ENCODE assay signal across 9 cellular contexts in genomic region chr1:46202975-46203737, GRCh38. TPM values are rescaled to one million over a fixed set of nuclear protein-coding genes. Genes with fewer than 3 reads are reported as not detected.
DNase-seq lines count a peak whose midpoint lies in the region; ATAC-seq, FAIRE-seq and TF ChIP-seq lines count a peak whose summit lies in the region.
"Had no signal": no experiment of that assay in that cellular context is flagged by ENCODE, and none has a peak within 500 bp of the region (broad histone marks: within the 10 kb centered on the region; RNA-seq: fewer than 3 reads in every experiment).

Gene LURAP1 (plus strand): TSS chr1:46203334. CDS start chr1:46203427, 93 bp downstream.

- DNase-seq in DMS 273 (lab: John Stamatoyannopoulos, UW; ENCODE audit: unreplicated experiment) (peak; percentile 78), DMS 273 treated with DMSO at 0.1 percent for 48 hours (lab: John Stamatoyannopoulos, UW) (no peak), SHP77 (lab: John Stamatoyannopoulos, UW) (peak; percentile 26 to 55), GM12878 (ENCODE audit: low read depth, low spot score) (no peak), hippocampal formation (lab: John Stamatoyannopoulos, UW) (peak; percentile 73 to 78), progenitor cell of endocrine pancreas (ENCODE audit: low spot score, unreplicated experiment) (no peak), NOMO-1 treated with dmso at 0.1 percent for 144 hours (lab: John Stamatoyannopoulos, UW; ENCODE audit: unreplicated experiment) (no peak)

- TF ChIP-seq RAD21 in GM12878 (IDR thresholded peaks at IDR 0.05; ENCODE audit: insufficient read depth, low read depth, low read length) = no peak

- H3K4me3 ChIP-seq in GM12878 = peak within 1 kb of the TSS; percentile 68

- peak within 1 kb of the TSS; percentile 52 for H3K9ac ChIP-seq in GM12878 (ENCODE audit: control insufficient read depth, insufficient read depth, low read length)

- in situ Hi-C loops in GM12878 (cut with MboI) = no loop called here

- POLR2A ChIA-PET in GM12878 (lab: Charles Lee) = interaction anchor here (0.6 to 0.7 kb wide), 5 partner anchors 28 to 1132 kb away, joined by 3 to 8 read pairs (median 5); partner anchors contain the start of gene TSPAN1

- TF ChIP-seq EP300 in GM12878 (IDR thresholded peaks at IDR 0.05; ENCODE audit: borderline replicate concordance in 1 of 2, control insufficient read depth in 1 of 2, low read depth in 2 of 2, low read length in 2 of 2) = no peak

- CTCF ChIA-PET in GM12878 (lab: Yijun Ruan, JAX) = interaction anchor here (0.7 to 2.2 kb wide), 3 partner anchors 21 to 115 kb away, joined by 3 to 9 read pairs (median 4); no protein-coding TSS in a partner anchor

- RAD21 ChIA-PET in GM12878 (lab: Charles Lee; ENCODE audit: unreplicated experiment) = interaction anchor here (0.7 to 1.8 kb wide), 3 partner anchors 20 to 24 kb away, joined by 3 to 5 read pairs (median 4); no protein-coding TSS in a partner anchor

- SMC1A ChIA-PET in GM12878 (lab: Charles Lee; ENCODE audit: uncharacterized antibody, unreplicated experiment) = interaction anchor here (1.0 kb wide), 1 partner anchor 21 kb away, joined by 4 read pairs; no protein-coding TSS in a partner anchor

- H3K9me3 Mint-ChIP-seq in progenitor cell of endocrine pancreas (ENCODE audit: low read depth) = no peaks in the 10 kb centered on the region

- H2AFZ ChIP-seq in GM12878 (ENCODE audit: control insufficient read depth, low read depth, low read length) = peak within 1 kb of the TSS; percentile 85

- intact Hi-C loops in GM12878 (cut with micrococcal nuclease; ENCODE audit: unreplicated experiment) = no loop called here

- H3K36me3 ChIP-seq in GM12878 (ENCODE audit: control insufficient read depth in 2 of 2, insufficient read depth in 2 of 2, low read length in 1 of 2) = no peaks in the 10 kb centered on the region

- H3K27ac ChIP-seq in GM12878 (ENCODE audit: control insufficient read depth, insufficient read depth) = no peak within 1 kb of the TSS
- H3K27ac ChIP-seq: 22Rv1 had no signal

- no peaks in the 10 kb centered on the region for H3K27me3 ChIP-seq in GM12878 (replicated peaks in 1 of 2; ENCODE audit: control insufficient read depth in 2 of 2, insufficient read depth in 2 of 2, low read length in 1 of 2)

- BruUV-seq in GM12878 (replicated peaks; lab: Mats Ljungman, UMichigan) = no TSS peak

- H3K79me2 ChIP-seq in GM12878 (ENCODE audit: control insufficient read depth, insufficient read depth, low read length) = no peaks in the 10 kb centered on the region; the same call in 1 of the 2 replicates

- H3K36me3 Mint-ChIP-seq in progenitor cell of endocrine pancreas (ENCODE audit: insufficient read depth) = no peaks in the 10 kb centered on the region

- FAIRE-seq in GM12878 (lab: Jason Lieb, UNC) = no peak

- peak within 1 kb of the TSS; percentile 83 for H3K4me2 ChIP-seq in GM12878 (ENCODE audit: control insufficient read depth, insufficient read depth)

- no peaks in the 10 kb centered on the region for H4K20me1 ChIP-seq in GM12878 (ENCODE audit: control insufficient read depth, insufficient read depth)

- peaks cover 14% of the 10 kb centered on the region for H3K27me3 Mint-ChIP-seq in progenitor cell of endocrine pancreas

- no peak for TF ChIP-seq POLR2A in GM12878 (IDR thresholded peaks at IDR 0.05; ENCODE audit: low read depth, low read length)

- peak within 1 kb of the TSS; percentile 80 for H3K4me3 Mint-ChIP-seq in progenitor cell of endocrine pancreas (ENCODE audit: low read depth)

- no peak within 1 kb of the TSS for H3K27ac Mint-ChIP-seq in progenitor cell of endocrine pancreas

- peaks cover 3% of the 10 kb centered on the region; the same call in 1 of the 2 replicates for H3K4me1 ChIP-seq in GM12878 (ENCODE audit: control insufficient read depth, insufficient read depth, low read length)

- peaks cover 13% of the 10 kb centered on the region for H3K4me1 Mint-ChIP-seq in progenitor cell of endocrine pancreas (ENCODE audit: low read depth)

- ATAC-seq in GM12878 = peak; percentile 64
- no peak for ATAC-seq in GM19397 (IDR thresholded peaks at IDR 0.05; ENCODE audit: unreplicated experiment)

- no peaks in the 10 kb centered on the region for H3K9me3 ChIP-seq in GM12878 (replicated peaks; ENCODE audit: control insufficient read depth, insufficient read depth, low read length)

- WGBS in GM12878 (ENCODE audit: insufficient coverage, insufficient replicate concordance, low lambda C conversion rate, missing lambda C conversion rate) = 12% methylated on average over 48 of the region's 48 CpGs

- TF ChIP-seq CTCF in GM12878 (IDR thresholded peaks at IDR 0.05 in 2 of 3, conservative IDR thresholded peaks at IDR 0.05 in 1 of 3; ENCODE audit: control insufficient read depth in 2 of 3, extremely low read depth in 1 of 3, insufficient read depth in 1 of 3, low read depth in 3 of 3, low read length in 3 of 3) (no peak), progenitor cell of endocrine pancreas (IDR thresholded peaks at IDR 0.05; ENCODE audit: unreplicated experiment) (no peak)

TF ChIP-seq in GM12878, 131 proteins besides CTCF, POLR2A, EP300 and RAD21 (continues in another document):
- no peak for TF ChIP-seq RB1 (IDR thresholded peaks at IDR 0.05; ENCODE audit: borderline replicate concordance)
- TF ChIP-seq YY1 (IDR thresholded peaks at IDR 0.05; ENCODE audit: low read depth, low read length) = peak; percentile 88
- no peak for TF ChIP-seq MLLT1 (IDR thresholded peaks at IDR 0.05)
- TF ChIP-seq STAT3 (IDR thresholded peaks at IDR 0.05; ENCODE audit: low read depth, low read length) = no peak
- no peak for TF ChIP-seq HDAC2 (IDR thresholded peaks at IDR 0.05)
- TF ChIP-seq SRF (IDR thresholded peaks at IDR 0.05; ENCODE audit: low read depth in 2 of 2, low read length in 2 of 2) = peak in 1 of 2 experiments; percentile 82; a peak in 2 of 4 replicates
- peak in 1 of 2 experiments; percentile 99; a peak in 2 of 3 replicates for TF ChIP-seq EGR1 (IDR thresholded peaks at IDR 0.05; ENCODE audit: borderline replicate concordance in 1 of 2, low read depth in 2 of 2, low read length in 2 of 2)
- peak; percentile 61 for TF ChIP-seq ZBTB40 (IDR thresholded peaks at IDR 0.05; ENCODE audit: borderline replicate concordance)
- no peak for TF ChIP-seq NR2F1 (conservative IDR thresholded peaks at IDR 0.05)

RNA-seq across cellular contexts. Expression of gene LURAP1, which starts in this region (rescaled TPM):
- total RNA-seq in GM12878 (2013; cell fraction: nucleolus; rRNA removed) = not detected in 2 replicates
- total RNA-seq in GM12878 (2014; rRNA removed) (0.22 and 0.40 TPM in 2 replicates), GM12878 (2014; rRNA removed; fragmentation: Illumina TruSeq; extraction: Trizol) (0.13 and 0.18 TPM in 2 replicates), GM12878 (2021) (0.24 and 0.41 TPM in 2 replicates), progenitor cell of endocrine pancreas (1.2 and 2.0 TPM in 2 replicates)
- not detected for polyA plus RNA-seq in GM12878 (2011; ENCODE audit: low read depth)
- polyA plus RNA-seq in GM12878 (2011; rRNA removed) (0.03 TPM in 1 of 2 replicates, not detected in the other), GM12878 (2014; fragmentation: Illumina TruSeq; extraction: Trizol) (0.06 and 0.24 TPM in 2 replicates), GM12878 (2014; fragmentation: Nextera tagmentation; extraction: Ambion mirVana) (under 1 TPM; 0.03 to 0.05 TPM), GM12878 (2014; rRNA removed) (0.20 and 0.50 TPM in 2 replicates), GM12878 (2016; fragmentation: Nextera tagmentation; extraction: Ambion mirVana) (under 1 TPM; 0.09 to 0.19 TPM)
- 0.05 TPM in 1 of 2 replicates, not detected in the other for polyA plus RNA-seq in GM12878 (2011; cell fraction: cytosol; rRNA removed)
- 0.09 TPM in 1 of 2 replicates, not detected in the other for polyA plus RNA-seq in GM12878 (2011; cell fraction: nucleus; rRNA removed)
- polyA plus RNA-seq in GM12878 (2012) = 0.07 TPM in 1 of 2 replicates, not detected in the other
- not detected in 2 replicates for polyA minus RNA-seq in GM12878 (2011; rRNA and poly(A)+ RNA removed)
- polyA minus RNA-seq in GM12878 (2011; cell fraction: cytosol; rRNA and poly(A)+ RNA removed) = not detected in 2 replicates
- polyA minus RNA-seq in GM12878 (2011; cell fraction: nucleus; rRNA and poly(A)+ RNA removed) = not detected in 2 replicates

Comparison
In these comparisons a context has a peak if more than half of its experiments do, and no peak if none do; other contexts are left out.
1. DNase-seq: peak in DMS 273 (single experiment), SHP77 (2 of 2) and hippocampal formation (2 of 2); none in DMS 273 treated with DMSO at 0.1 percent for 48 hours (single experiment), GM12878 (single experiment), progenitor cell of endocrine pancreas (single experiment) and NOMO-1 treated with dmso at 0.1 percent for 144 hours (single experiment).
2. Peak in ATAC-seq, H3K4me3 ChIP-seq, H3K9ac ChIP-seq and H3K4me2 ChIP-seq in GM12878; RNA of the gene not detected or under 1 TPM.